ENCODE assay signal across 13 cellular contexts in genomic region chr19:6038634-6039405, GRCh38.
DNase-seq lines count a peak whose midpoint lies in the region; ATAC-seq and TF ChIP-seq lines count a peak whose summit lies in the region.
"Had no signal": no experiment of that assay in that cellular context is flagged by ENCODE, and none has a peak within 500 bp of the region (broad histone marks: within the 10 kb centered on the region; RNA-seq: fewer than 3 reads in every experiment).

No MANE protein-coding gene starts in this region.

- no peak overlapping the region for H3K14ac ChIP-seq in trophoblast cell (ENCODE audit: low read length)

- H3K4ac ChIP-seq in trophoblast cell (ENCODE audit: low read depth, low read length), result no peak overlapping the region

- H2BK120ac ChIP-seq in trophoblast cell (ENCODE audit: insufficient read depth, low read length, poor library complexity), result no peak overlapping the region

- H3K4me3 Mint-ChIP-seq in mesothelial cell of epicardium, result no peak overlapping the region

- no peak overlapping the region for H4K12ac ChIP-seq in trophoblast cell (ENCODE audit: low read depth, low read length)

- H3K36me3 ChIP-seq in trophoblast cell (ENCODE audit: control insufficient read depth in 1 of 2, insufficient read depth in 2 of 2, low read length in 2 of 2), result no peaks in the 10 kb centered on the region
- H3K36me3 ChIP-seq: vagina had no signal

- ATAC-seq in GM18861 (IDR thresholded peaks at IDR 0.05; ENCODE audit: unreplicated experiment), result peak; percentile 54
- ATAC-seq in HG03378 (IDR thresholded peaks at IDR 0.05; ENCODE audit: unreplicated experiment), result peak; percentile 66
- ATAC-seq in HG02970 (IDR thresholded peaks at IDR 0.05; ENCODE audit: low FRiP score, unreplicated experiment), result no peak
- ATAC-seq: K562 had no signal

- H3K27ac ChIP-seq in trophoblast cell (ENCODE audit: low read depth, low read length), result no peak overlapping the region
- H3K27ac ChIP-seq: parathyroid adenoma, vagina had no signal

- TF ChIP-seq CTCF in GM10266 (IDR thresholded peaks at IDR 0.05; ENCODE audit: control insufficient read depth, insufficient read depth, low read depth, missing control alignments), result no peak
- TF ChIP-seq CTCF in epithelial cell of esophagus (IDR thresholded peaks at IDR 0.05; ENCODE audit: insufficient read depth, low read depth, low read length, missing control alignments), result no peak
- TF ChIP-seq CTCF in mesothelial cell of epicardium (IDR thresholded peaks at IDR 0.05; ENCODE audit: unreplicated experiment), result no peak

- H3K4me2 ChIP-seq in trophoblast cell (ENCODE audit: low read length), result no peak overlapping the region
- H3K4me2 ChIP-seq: SK-N-SH had no signal

- H2AFZ ChIP-seq in trophoblast cell (ENCODE audit: insufficient read depth, low read length, poor library complexity), result no peak overlapping the region
- H2AFZ ChIP-seq: parathyroid adenoma had no signal

- H4K8ac ChIP-seq in trophoblast cell (ENCODE audit: low read depth, low read length), result no peak overlapping the region

- H3K4me1 ChIP-seq in trophoblast cell (ENCODE audit: control insufficient read depth in 1 of 2, insufficient read depth in 2 of 2, low read length in 2 of 2), result no peaks in the 10 kb centered on the region
- H3K4me1 ChIP-seq: parathyroid adenoma had no signal

- H3K9ac ChIP-seq in trophoblast cell (ENCODE audit: low read length), result no peak overlapping the region
- H3K9ac ChIP-seq: parathyroid adenoma, SK-N-SH had no signal

- H3K27me3 ChIP-seq in trophoblast cell (ENCODE audit: insufficient read depth, low read length), result no peaks in the 10 kb centered on the region
- H3K27me3 ChIP-seq: vagina had no signal

- no peak overlapping the region for H3K27ac Mint-ChIP-seq in mesothelial cell of epicardium

- H3K23ac ChIP-seq in trophoblast cell (ENCODE audit: low read length), result no peak overlapping the region

- no peak overlapping the region for H2BK5ac ChIP-seq in trophoblast cell (ENCODE audit: low read depth, low read length, poor library complexity)

- no CpG with 5 or more reads among the region's 5 CpGs for WGBS in trophoblast cell (ENCODE audit: extremely low coverage, insufficient coverage, insufficient read length)

- no peak overlapping the region for H2AK5ac ChIP-seq in trophoblast cell (ENCODE audit: low read length)

- peaks cover 3% of the 10 kb centered on the region for H3K9me3 ChIP-seq in trophoblast cell (ENCODE audit: insufficient read depth, low read depth, low read length)
- H3K9me3 ChIP-seq: SK-N-SH, vagina had no signal

- peaks cover 5% of the 10 kb centered on the region for H3K36me3 Mint-ChIP-seq in mesothelial cell of epicardium

- H3K4me3 ChIP-seq in epithelial cell of esophagus (ENCODE audit: low read length), result no peak overlapping the region
- H3K4me3 ChIP-seq in trophoblast cell (ENCODE audit: low read depth, low read length), result no peak overlapping the region
- H3K4me3 ChIP-seq: K562, vagina had no signal

- no peaks in the 10 kb centered on the region for H3K79me2 ChIP-seq in trophoblast cell (ENCODE audit: control insufficient read depth, insufficient read depth, low read length, poor library complexity)
- H3K79me2 ChIP-seq: parathyroid adenoma had no signal

- no peak overlapping the region for H2BK12ac ChIP-seq in trophoblast cell (ENCODE audit: low read length)

- no peak overlapping the region for H4K91ac ChIP-seq in trophoblast cell (ENCODE audit: low read depth, low read length)

- H3K18ac ChIP-seq in trophoblast cell (ENCODE audit: low read length), result no peak overlapping the region

- H3K79me1 ChIP-seq in trophoblast cell (ENCODE audit: low read length), result no peaks in the 10 kb centered on the region

- peaks cover 3% of the 10 kb centered on the region for H3K9me3 Mint-ChIP-seq in mesothelial cell of epicardium

- DNase-seq in GM10266 (ENCODE audit: extremely low spot score) (peak; percentile 77), epithelial cell of esophagus (ENCODE audit: low read depth) (peak; percentile 68), mesothelial cell of epicardium (ENCODE audit: low spot score in 2 of 2, unreplicated experiment in 2 of 2) (no peak), putamen (ENCODE audit: low spot score) (no peak), trophoblast cell (no peak)
- DNase-seq: NCI-H510A treated with DMSO at 0.1 percent for 48 hours, SK-N-SH had no signal

- no peaks in the 10 kb centered on the region for H3K4me1 Mint-ChIP-seq in mesothelial cell of epicardium

- no peaks in the 10 kb centered on the region for H3K27me3 Mint-ChIP-seq in mesothelial cell of epicardium (ENCODE audit: low read depth)

Comparison
In these comparisons a context has a peak if more than half of its experiments do, and no peak if none do; other contexts are left out.
1. DNase-seq: peak in GM10266 (single experiment) and epithelial cell of esophagus (single experiment); none in mesothelial cell of epicardium (0 of 2), putamen (single experiment) and trophoblast cell (0 of 2).